14 cellular contexts compared by ENCODE assay signal in genomic region chr2:203808041-203808750, GRCh38. TPM values are rescaled to one million over a fixed set of nuclear protein-coding genes. Genes with fewer than 3 reads are reported as not detected.
DNase-seq lines count a peak whose midpoint lies in the region; ATAC-seq and TF ChIP-seq lines count a peak whose summit lies in the region.
"Had no signal": no experiment of that assay in that cellular context is flagged by ENCODE, and none has a peak within 500 bp of the region (broad histone marks: within the 10 kb centered on the region; RNA-seq: fewer than 3 reads in every experiment).

No MANE protein-coding gene starts in this region.

- intact Hi-C loops in CD8-positive, alpha-beta T cell (cut with DNase I, micrococcal nuclease): loop anchor here in 1 of 2 experiments (5.0 kb wide), 1 partner anchor 101 kb away; the partner anchor contains the start of gene CD28

- H3K4me3 ChIP-seq in AG09309 (ENCODE audit: control insufficient read depth, low read depth, low read length): no peak overlapping the region
- no peak overlapping the region for H3K4me3 ChIP-seq in brain microvascular endothelial cell (ENCODE audit: low read depth, low read length)
- H3K4me3 ChIP-seq in CD8-positive, alpha-beta T cell (ENCODE audit: low read depth, low read length): no peak overlapping the region

- H3K27me3 Mint-ChIP-seq in CD8-positive, alpha-beta T cell (ENCODE audit: low read depth): no peaks in the 10 kb centered on the region
- H3K27me3 Mint-ChIP-seq: activated CD4-positive, alpha-beta T cell treated with anti-CD3 and anti-CD28 coated beads, Interleukin-2, amount 10 ng/mL, durations not matched to agents 7 days and 5 days; CD4-positive, alpha-beta T cell had no signal

- H3K36me3 ChIP-seq in KOPT-K1 (ENCODE audit: insufficient read depth, low read length): no peaks in the 10 kb centered on the region
- H3K36me3 ChIP-seq in brain microvascular endothelial cell (replicated peaks): no peaks in the 10 kb centered on the region
- H3K36me3 ChIP-seq in CD8-positive, alpha-beta T cell (ENCODE audit: insufficient read depth, low read length): no peaks in the 10 kb centered on the region

- POLR2A ChIA-PET in CD8-positive, alpha-beta T cell (lab: Charles Lee): no interaction called here

- peaks cover 15% of the 10 kb centered on the region for H3K9me3 ChIP-seq in KOPT-K1 (ENCODE audit: insufficient read depth, low read length, poor library complexity, severe bottlenecking)
- H3K9me3 ChIP-seq in CD8-positive, alpha-beta T cell (ENCODE audit: low read length): no peaks in the 10 kb centered on the region

- H3K4me3 Mint-ChIP-seq in CD8-positive, alpha-beta T cell: no peak overlapping the region
- H3K4me3 Mint-ChIP-seq: activated CD4-positive, alpha-beta T cell treated with anti-CD3 and anti-CD28 coated beads, Interleukin-2, amount 10 ng/mL, durations not matched to agents 7 days and 5 days; CD4-positive, alpha-beta T cell; naive B cell had no signal

- TF ChIP-seq CTCF in AG09309 (IDR thresholded peaks at IDR 0.05; ENCODE audit: control insufficient read depth, insufficient read depth, low read depth, low read length, missing control alignments) (no peak), brain microvascular endothelial cell (IDR thresholded peaks at IDR 0.05; ENCODE audit: low read depth, low read length, missing control alignments) (no peak), omental fat pad (IDR thresholded peaks at IDR 0.05) (no peak)
- TF ChIP-seq CTCF in CD8-positive, alpha-beta T cell (IDR thresholded peaks at IDR 0.05): no peak

- H3K27ac ChIP-seq in KOPT-K1 (ENCODE audit: low read depth, low read length, poor library complexity, severe bottlenecking) (peak overlapping the region; percentile 55), brain microvascular endothelial cell (peak overlapping the region; percentile 94)
- H3K27ac ChIP-seq in CD8-positive, alpha-beta T cell (ENCODE audit: low read depth, low read length): no peak overlapping the region

- H3K36me3 Mint-ChIP-seq in CD8-positive, alpha-beta T cell: no peaks in the 10 kb centered on the region

- no peaks in the 10 kb centered on the region for H3K9me3 Mint-ChIP-seq in CD8-positive, alpha-beta T cell

- DNase-seq in AG09309 (ENCODE audit: low read depth) (peak; percentile 78), brain microvascular endothelial cell (peak; percentile 97), medulla oblongata (ENCODE audit: extremely low spot score) (peak; percentile 39), omental fat pad (ENCODE audit: low spot score) (no peak)
- no peak for DNase-seq in CD8-positive, alpha-beta T cell
- DNase-seq: activated CD4-positive, alpha-beta T cell treated with anti-CD3 and anti-CD28 coated beads, Interleukin-2, amount 10 ng/mL, durations not matched to agents 7 days and 5 days; CD4-positive, alpha-beta T cell; glutamatergic neuron; H7; naive B cell; NCI-H1694 had no signal

- in situ Hi-C loops in brain microvascular endothelial cell (cut with HindIII; ENCODE audit: low pct_ligation_motif_present, low sequenced_read_pairs): loop anchor here (10.0 to 25.0 kb wide), 2 partner anchors 123 to 321 kb away; no protein-coding TSS in a partner anchor

- no peak overlapping the region for H3K27ac Mint-ChIP-seq in CD8-positive, alpha-beta T cell
- H3K27ac Mint-ChIP-seq: activated CD4-positive, alpha-beta T cell treated with anti-CD3 and anti-CD28 coated beads, Interleukin-2, amount 10 ng/mL, durations not matched to agents 7 days and 5 days; CD4-positive, alpha-beta T cell; naive B cell had no signal

- no peak for ATAC-seq in CD8-positive, alpha-beta T cell
- no peak for ATAC-seq in GM18520 (IDR thresholded peaks at IDR 0.05; ENCODE audit: unreplicated experiment)
- no peak for ATAC-seq in omental fat pad (ENCODE audit: low FRiP score)
- ATAC-seq in HG03045 (IDR thresholded peaks at IDR 0.05; ENCODE audit: unreplicated experiment): no peak

- no peaks in the 10 kb centered on the region for H3K27me3 ChIP-seq in brain microvascular endothelial cell (replicated peaks)
- no peaks in the 10 kb centered on the region for H3K27me3 ChIP-seq in CD8-positive, alpha-beta T cell (ENCODE audit: insufficient read depth, low read length)

- CTCF ChIA-PET in CD8-positive, alpha-beta T cell (lab: Charles Lee): interaction anchor here (0.6 to 2.5 kb wide), 4 partner anchors 24 to 326 kb away, joined by 3 to 8 read pairs (median 4); no protein-coding TSS in a partner anchor

- H3K4me1 ChIP-seq in CD8-positive, alpha-beta T cell (ENCODE audit: insufficient read depth, low read length): peaks cover 40% of the 10 kb centered on the region

- peaks cover 66% of the 10 kb centered on the region for H3K4me1 Mint-ChIP-seq in CD8-positive, alpha-beta T cell (ENCODE audit: low read depth)

RNA-seq across cellular contexts. Expression of gene CTLA4, which starts 59.4 kb away (rescaled TPM):
- total RNA-seq in CD8-positive, alpha-beta T cell: 10 to 100 TPM; 10.2 to 11.5 TPM
- 1 to 10 TPM in 3 of 4 donors, not detected in 1; 2.0 to 4.7 (median 2.3) TPM for total RNA-seq in omental fat pad
- total RNA-seq: H7 had no signal

Comparison
In these comparisons a context has a peak if more than half of its experiments do, and no peak if none do; other contexts are left out.
1. DNase-seq: peak in AG09309 (single experiment), brain microvascular endothelial cell (single experiment) and medulla oblongata (single experiment); none in CD8-positive, alpha-beta T cell (0 of 7) and omental fat pad (single experiment).